Comparison of ENCODE assay signal across 9 cellular contexts in genomic region chr2:215931256-215931903, GRCh38.
DNase-seq lines count a peak whose midpoint lies in the region; ATAC-seq, FAIRE-seq and TF ChIP-seq lines count a peak whose summit lies in the region.
"Had no signal": no experiment of that assay in that cellular context is flagged by ENCODE, and none has a peak within 500 bp of the region (broad histone marks: within the 10 kb centered on the region; RNA-seq: fewer than 3 reads in every experiment).

No MANE protein-coding gene starts in this region.

- intact Hi-C loops in HepG2 (cut with micrococcal nuclease; ENCODE audit: unreplicated experiment), result loop anchor here (1.0 to 2.0 kb wide), 3 partner anchors 137 to 971 kb away; no protein-coding TSS in a partner anchor

- no peak overlapping the region for H3K27ac Mint-ChIP-seq in WTC11
- H3K27ac Mint-ChIP-seq: IgD-negative memory B cell had no signal

- FAIRE-seq in HepG2 (lab: Jason Lieb, UNC), result peak; percentile 89

- H3K4me1 ChIP-seq in HepG2 (ENCODE audit: insufficient read depth, low read length), result peaks cover 34% of the 10 kb centered on the region

- no peaks in the 10 kb centered on the region for H3K79me2 ChIP-seq in HepG2 (ENCODE audit: insufficient read depth, low read length)

- DNase-seq in AG10803 (ENCODE audit: low read depth) (peak; percentile 76), NCI-H2196 treated with DMSO at 0.1 percent for 48 hours (lab: John Stamatoyannopoulos, UW; ENCODE audit: unreplicated experiment) (peak; percentile 41), WTC11 (ENCODE audit: low spot score) (peak; percentile 67), choroid plexus epithelial cell (ENCODE audit: low read depth) (peak; percentile 92), HepG2 (ENCODE audit: low spot score) (peak; percentile 80)
- DNase-seq in stimulated activated CD4-positive, alpha-beta T cell treated with anti-CD3 and anti-CD28 coated beads, TNF-alpha, amount 100 ng/mL, for 4 hours (ENCODE audit: low read depth in 3 of 3), result peak; percentile 4 to 10 (median 6)

- H3K4me3 ChIP-seq in AG10803 (ENCODE audit: low read length) (peak overlapping the region; percentile 23; the same call in 1 of the 2 replicates), choroid plexus epithelial cell (ENCODE audit: low read depth, low read length) (no peak overlapping the region), HepG2 (replicated peaks in 1 of 3; ENCODE audit: insufficient read depth in 1 of 3, low read depth in 2 of 3, low read length in 3 of 3) (no peak overlapping the region)

- H3K9me3 Mint-ChIP-seq in WTC11, result peaks cover 29% of the 10 kb centered on the region
- H3K9me3 Mint-ChIP-seq: IgD-negative memory B cell had no signal

- TF ChIP-seq POLR2A in HepG2 (IDR thresholded peaks at IDR 0.05; ENCODE audit: insufficient read depth in 1 of 2, low read depth in 2 of 2, low read length in 2 of 2), result no peak

- H3K27me3 ChIP-seq in HepG2 (ENCODE audit: control insufficient read depth in 1 of 2, insufficient read depth in 2 of 2, low read length in 2 of 2), result no peaks in the 10 kb centered on the region

- peak; percentile 93 for TF ChIP-seq RAD21 in HepG2 (CRISPR knock-in tag; IDR thresholded peaks at IDR 0.05)

- no peak overlapping the region for H3K9ac ChIP-seq in HepG2 (ENCODE audit: insufficient read depth, low read depth, low read length)

- H3K27ac ChIP-seq in HepG2 (ENCODE audit: extremely low read length, insufficient read depth, low read length), result no peak overlapping the region

- H3K4me1 Mint-ChIP-seq in WTC11, result peaks cover 41% of the 10 kb centered on the region
- H3K4me1 Mint-ChIP-seq: IgD-negative memory B cell had no signal

- H3K36me3 Mint-ChIP-seq in WTC11, result peaks cover 36% of the 10 kb centered on the region
- H3K36me3 Mint-ChIP-seq: IgD-negative memory B cell had no signal

- in situ Hi-C loops in HepG2 (cut with HindIII; ENCODE audit: extremely low pct_ligation_motif_present, low pct_unique_long_range_greater_than_20kb), result loop anchor here (5.0 to 25.0 kb wide), 4 partner anchors 574 to 1994 kb away; partner anchors contain the start of gene BARD1

- CTCF ChIA-PET in WTC11 (lab: Charles Lee) (interaction anchor here (0.6 to 3.4 kb wide), 19 partner anchors 11 to 619 kb away, joined by 3 to 31 read pairs (median 4); partner anchors contain the start of gene ATIC), HepG2 (lab: Yijun Ruan, JAX; ENCODE audit: low intra/inter-chr PET ratio, low total read pairs) (interaction anchor here (1.2 to 1.4 kb wide), 3 partner anchors 136 to 971 kb away, joined by 3 read pairs; no protein-coding TSS in a partner anchor)

- POLR2A ChIA-PET in WTC11 (lab: Charles Lee), result no interaction called here
- POLR2A ChIA-PET in HepG2 (lab: Yijun Ruan, JAX), result interaction anchor here (2.2 kb wide), 1 partner anchor 137 kb away, joined by 4 read pairs; no protein-coding TSS in a partner anchor

- no peaks in the 10 kb centered on the region; the same call in 1 of the 2 replicates for H3K27me3 Mint-ChIP-seq in WTC11 (ENCODE audit: low read depth)

- TF ChIP-seq EP300 in HepG2 (IDR thresholded peaks at IDR 0.05; ENCODE audit: low read depth in 2 of 2, low read length in 2 of 2), result no peak
- no peak for TF ChIP-seq EP300 in HepG2 (CRISPR knock-in tag; IDR thresholded peaks at IDR 0.05; ENCODE audit: borderline replicate concordance)

- peak; percentile 91 for ATAC-seq in GM18858 (IDR thresholded peaks at IDR 0.05; ENCODE audit: unreplicated experiment)
- peak; percentile 91 for ATAC-seq in HG03066 (IDR thresholded peaks at IDR 0.05; ENCODE audit: low read depth, unreplicated experiment)
- peak; percentile 65 for ATAC-seq in WTC11
- ATAC-seq in HepG2, result peak; percentile 93

- H3K4me2 ChIP-seq in HepG2 (ENCODE audit: low read depth, low read length), result no peak overlapping the region

- no peak overlapping the region for H3K4me3 Mint-ChIP-seq in WTC11
- H3K4me3 Mint-ChIP-seq: IgD-negative memory B cell had no signal

- H4K20me1 ChIP-seq in HepG2 (ENCODE audit: insufficient read depth, low read length), result no peaks in the 10 kb centered on the region

- H3K9me3 ChIP-seq in HepG2 (ENCODE audit: low read length), result no peaks in the 10 kb centered on the region

- BruUV-seq in HepG2 (replicated peaks; lab: Mats Ljungman, UMichigan), result no TSS peak

- H2AFZ ChIP-seq in HepG2 (ENCODE audit: low read length), result peak overlapping the region; percentile 10

- H3K36me3 ChIP-seq in HepG2 (replicated peaks in 1 of 2; ENCODE audit: control insufficient read depth in 1 of 2, insufficient read depth in 2 of 2, low read length in 2 of 2), result no peaks in the 10 kb centered on the region

- TF ChIP-seq CTCF in AG10803 (conservative IDR thresholded peaks at IDR 0.05; ENCODE audit: low read length) (peak; percentile 99), WTC11 (IDR thresholded peaks at IDR 0.05) (peak; percentile 70), choroid plexus epithelial cell (conservative IDR thresholded peaks at IDR 0.05; ENCODE audit: low read depth, low read length) (peak; percentile 95), HepG2 (CRISPR knock-in tag; IDR thresholded peaks at IDR 0.05) (peak; percentile 95)

- 3% methylated on average over 8 of the region's 8 CpGs for WGBS in HepG2 (ENCODE audit: low lambda C conversion rate)

TF ChIP-seq in WTC11, 78 proteins besides CTCF, POLR2A, EP300 and RAD21:
- no peak for TF ChIP-seq ZNF396 (CRISPR knock-in tag; IDR thresholded peaks at IDR 0.05; ENCODE audit: borderline replicate concordance)
- TF ChIP-seq GABPB1 (CRISPR knock-in tag; IDR thresholded peaks at IDR 0.05), result peak; percentile 37; the same call in 1 of the 2 replicates

TF ChIP-seq in HepG2, 621 proteins besides CTCF, POLR2A, EP300 and RAD21 (continues in another document):
- TF ChIP-seq, protein P1, sequence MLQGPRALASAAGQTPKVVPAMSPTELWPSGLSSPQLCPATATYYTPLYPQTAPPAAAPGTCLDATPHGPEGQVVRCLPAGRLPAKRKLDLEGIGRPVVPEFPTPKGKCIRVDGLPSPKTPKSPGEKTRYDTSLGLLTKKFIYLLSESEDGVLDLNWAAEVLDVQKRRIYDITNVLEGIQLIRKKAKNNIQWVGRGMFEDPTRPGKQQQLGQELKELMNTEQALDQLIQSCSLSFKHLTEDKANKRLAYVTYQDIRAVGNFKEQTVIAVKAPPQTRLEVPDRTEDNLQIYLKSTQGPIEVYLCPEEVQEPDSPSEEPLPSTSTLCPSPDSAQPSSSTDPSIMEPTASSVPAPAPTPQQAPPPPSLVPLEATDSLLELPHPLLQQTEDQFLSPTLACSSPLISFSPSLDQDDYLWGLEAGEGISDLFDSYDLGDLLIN (CRISPR knock-in tag; IDR thresholded peaks at IDR 0.05; ENCODE audit: borderline replicate concordance), result no peak
- TF ChIP-seq THAP11 (CRISPR knock-in tag; IDR thresholded peaks at IDR 0.05), result 0 out of 2 replicates have a peak, but pooled peaks have one; percentile 49
- no peak for TF ChIP-seq ZIK1 (CRISPR knock-in tag; IDR thresholded peaks at IDR 0.05; ENCODE audit: borderline replicate concordance, low read depth)
- TF ChIP-seq SMC3 (IDR thresholded peaks at IDR 0.05; ENCODE audit: low read length), result peak; percentile 95
- peak in 1 of 2 experiments; percentile 67; a peak in 1 of 4 replicates for TF ChIP-seq KLF16 (CRISPR knock-in tag; IDR thresholded peaks at IDR 0.05)
- TF ChIP-seq, protein P2, sequence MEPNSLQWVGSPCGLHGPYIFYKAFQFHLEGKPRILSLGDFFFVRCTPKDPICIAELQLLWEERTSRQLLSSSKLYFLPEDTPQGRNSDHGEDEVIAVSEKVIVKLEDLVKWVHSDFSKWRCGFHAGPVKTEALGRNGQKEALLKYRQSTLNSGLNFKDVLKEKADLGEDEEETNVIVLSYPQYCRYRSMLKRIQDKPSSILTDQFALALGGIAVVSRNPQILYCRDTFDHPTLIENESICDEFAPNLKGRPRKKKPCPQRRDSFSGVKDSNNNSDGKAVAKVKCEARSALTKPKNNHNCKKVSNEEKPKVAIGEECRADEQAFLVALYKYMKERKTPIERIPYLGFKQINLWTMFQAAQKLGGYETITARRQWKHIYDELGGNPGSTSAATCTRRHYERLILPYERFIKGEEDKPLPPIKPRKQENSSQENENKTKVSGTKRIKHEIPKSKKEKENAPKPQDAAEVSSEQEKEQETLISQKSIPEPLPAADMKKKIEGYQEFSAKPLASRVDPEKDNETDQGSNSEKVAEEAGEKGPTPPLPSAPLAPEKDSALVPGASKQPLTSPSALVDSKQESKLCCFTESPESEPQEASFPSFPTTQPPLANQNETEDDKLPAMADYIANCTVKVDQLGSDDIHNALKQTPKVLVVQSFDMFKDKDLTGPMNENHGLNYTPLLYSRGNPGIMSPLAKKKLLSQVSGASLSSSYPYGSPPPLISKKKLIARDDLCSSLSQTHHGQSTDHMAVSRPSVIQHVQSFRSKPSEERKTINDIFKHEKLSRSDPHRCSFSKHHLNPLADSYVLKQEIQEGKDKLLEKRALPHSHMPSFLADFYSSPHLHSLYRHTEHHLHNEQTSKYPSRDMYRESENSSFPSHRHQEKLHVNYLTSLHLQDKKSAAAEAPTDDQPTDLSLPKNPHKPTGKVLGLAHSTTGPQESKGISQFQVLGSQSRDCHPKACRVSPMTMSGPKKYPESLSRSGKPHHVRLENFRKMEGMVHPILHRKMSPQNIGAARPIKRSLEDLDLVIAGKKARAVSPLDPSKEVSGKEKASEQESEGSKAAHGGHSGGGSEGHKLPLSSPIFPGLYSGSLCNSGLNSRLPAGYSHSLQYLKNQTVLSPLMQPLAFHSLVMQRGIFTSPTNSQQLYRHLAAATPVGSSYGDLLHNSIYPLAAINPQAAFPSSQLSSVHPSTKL (CRISPR knock-in tag; IDR thresholded peaks at IDR 0.05), result peak; percentile 49; the same call in 1 of the 2 replicates
- TF ChIP-seq FOXA3 (CRISPR knock-in tag; IDR thresholded peaks at IDR 0.05), result 0 out of 2 replicates have a peak, but pooled peaks have one; percentile 31

Comparison
In these comparisons a context has a peak if more than half of its experiments do, and no peak if none do; other contexts are left out.
1. DNase-seq: peak in every context shown above with its lines; median percentile 92 in choroid plexus epithelial cell; 80 in HepG2; 76 in AG10803; 67 in WTC11; 41 in NCI-H2196 treated with DMSO at 0.1 percent for 48 hours; 6 in stimulated activated CD4-positive, alpha-beta T cell treated with anti-CD3 and anti-CD28 coated beads, TNF-alpha, amount 100 ng/mL, for 4 hours.